29 cellular contexts compared by ENCODE assay signal in the genomic region with DNA sequence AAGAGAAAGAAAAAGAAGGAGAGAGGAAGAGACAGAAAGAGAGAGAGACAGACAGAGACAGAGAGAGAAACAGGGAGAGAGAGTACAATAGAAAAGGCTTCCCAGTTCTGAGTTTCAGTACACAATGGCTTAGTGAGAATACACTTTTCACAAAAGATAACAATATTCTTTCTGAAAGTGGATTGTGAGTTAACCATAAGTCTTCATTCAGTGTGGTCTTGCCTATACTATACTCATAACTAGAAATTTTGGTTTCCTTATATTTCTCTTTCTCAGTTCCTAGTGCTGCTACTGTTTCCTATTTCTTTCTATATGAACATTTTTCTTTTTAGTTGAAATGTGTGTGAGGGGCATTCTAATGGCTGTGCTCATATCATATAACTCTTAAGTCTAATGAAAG. TPM values are rescaled to one million over a fixed set of nuclear protein-coding genes. Genes with fewer than 3 reads are reported as not detected.
"Had no signal": no experiment of that assay in that cellular context is flagged by ENCODE, and none has a peak within 500 bp of the region (broad histone marks: within the 10 kb centered on the region; RNA-seq: fewer than 3 reads in every experiment).

No MANE protein-coding gene starts in this region.

- H3K4me1 ChIP-seq: adrenal gland, right atrium auricular region, uterus had no signal

- H3K27me3 ChIP-seq: adrenal gland, right atrium auricular region, uterus had no signal

- H3K4me3 Mint-ChIP-seq: activated naive CD4-positive, alpha-beta T cell treated with anti-CD3 and anti-CD28 coated beads for 36 hours; activated naive CD8-positive, alpha-beta T cell treated with anti-CD3 and anti-CD28 coated beads for 36 hours; brain; immature natural killer cell; memory B cell; naive thymus-derived CD4-positive, alpha-beta T cell; stimulated activated naive CD8-positive, alpha-beta T cell treated with anti-CD3 and anti-CD28 coated beads, Interleukin-15, Interleukin-2, amounts not matched to agents 100 ng/mL and 50 ng/mL, for 24 hours; type B pancreatic cell had no signal

- H3K9me3 Mint-ChIP-seq: activated naive CD4-positive, alpha-beta T cell treated with anti-CD3 and anti-CD28 coated beads for 36 hours; immature natural killer cell; memory B cell had no signal

- ATAC-seq: naive thymus-derived CD4-positive, alpha-beta T cell had no signal

- DNase-seq: activated CD4-positive, alpha-beta T cell treated with anti-CD3 and anti-CD28 coated beads for 4 hours; activated CD4-positive, alpha-beta T cell treated with anti-CD3 and anti-CD28 coated beads, Interleukin-2, amount 50 U/mL, for 48 hours; activated CD4-positive, CD25-positive, alpha-beta regulatory T cell; activated CD8-positive, alpha-beta memory T cell treated with anti-CD3 and anti-CD28 coated beads for 24 hours; activated effector memory CD4-positive, alpha-beta T cell treated with Interleukin-2 at 50 U/mL for 16 hours; activated naive CD4-positive, alpha-beta T cell treated with anti-CD3 and anti-CD28 coated beads for 36 hours; activated naive CD8-positive, alpha-beta T cell treated with anti-CD3 and anti-CD28 coated beads for 36 hours; activated T-cell treated with anti-CD3 and anti-CD28 coated beads, Interleukin-2, amount 50 U/mL, for 48 hours; adrenal gland; aorta; dorsolateral prefrontal cortex; effector memory CD4-positive, alpha-beta T cell; erythroblast; foreskin fibroblast; head of caudate nucleus; hypothalamus; immature natural killer cell; midbrain; naive thymus-derived CD4-positive, alpha-beta T cell; stimulated activated CD4-positive, alpha-beta T cell treated with anti-CD3 and anti-CD28 coated beads, Interleukin-15, amount 100 ng/mL, for 24 hours; substantia nigra; uterus had no signal

- H3K9me3 ChIP-seq: adrenal gland, right atrium auricular region, uterus had no signal

- H3K4me1 Mint-ChIP-seq: activated naive CD8-positive, alpha-beta T cell treated with anti-CD3 and anti-CD28 coated beads for 36 hours; brain; memory B cell had no signal

- H3K4me3 ChIP-seq: adrenal gland, coronary artery, dorsolateral prefrontal cortex, right atrium auricular region, uterus had no signal

- H3K36me3 ChIP-seq: adrenal gland, right atrium auricular region, uterus had no signal

- H3K27ac ChIP-seq: adrenal gland, coronary artery, dorsolateral prefrontal cortex, right atrium auricular region, uterus had no signal

- H3K27ac Mint-ChIP-seq: activated naive CD4-positive, alpha-beta T cell treated with anti-CD3 and anti-CD28 coated beads for 36 hours; activated naive CD8-positive, alpha-beta T cell treated with anti-CD3 and anti-CD28 coated beads for 36 hours; brain; immature natural killer cell; memory B cell; naive thymus-derived CD4-positive, alpha-beta T cell; stimulated activated naive CD8-positive, alpha-beta T cell treated with anti-CD3 and anti-CD28 coated beads, Interleukin-15, Interleukin-2, amounts not matched to agents 100 ng/mL and 50 ng/mL, for 24 hours; type B pancreatic cell had no signal

- H3K36me3 Mint-ChIP-seq: activated naive CD8-positive, alpha-beta T cell treated with anti-CD3 and anti-CD28 coated beads for 36 hours; brain; memory B cell; naive thymus-derived CD4-positive, alpha-beta T cell had no signal

RNA-seq across cellular contexts. Expression of a gene that starts 9.3 kb away (rescaled TPM):
- total RNA-seq: activated naive CD4-positive, alpha-beta T cell treated with anti-CD3 and anti-CD28 coated beads for 36 hours; activated naive CD8-positive, alpha-beta T cell treated with anti-CD3 and anti-CD28 coated beads for 36 hours; T-helper 1 cell treated with Interleukin-12 subunit alpha and Interleukin-12 subunit beta and Interleukin-4 antibody, amounts not matched to agents 30 ng/mL and 1 ng/mL, for 36 hours had no signal
- polyA plus RNA-seq: immature natural killer cell; naive thymus-derived CD4-positive, alpha-beta T cell had no signal
